ENCODE assay signal across 6 cellular contexts in genomic region chr16:30533748-30534367, GRCh38. TPM values are rescaled to one million over a fixed set of nuclear protein-coding genes. Genes with fewer than 3 reads are reported as not detected.
DNase-seq lines count a peak whose midpoint lies in the region; ATAC-seq and TF ChIP-seq lines count a peak whose summit lies in the region.

No MANE protein-coding gene starts in this region.

- H3K23ac ChIP-seq in trophoblast cell (ENCODE audit: low read length): no peak overlapping the region

- peak overlapping the region; percentile 96 for H3K14ac ChIP-seq in trophoblast cell (ENCODE audit: low read length)

- ATAC-seq in GM18505 (IDR thresholded peaks at IDR 0.05; ENCODE audit: unreplicated experiment) (peak; percentile 7), HG03442 (IDR thresholded peaks at IDR 0.05; ENCODE audit: unreplicated experiment) (peak; percentile 14)

- H3K9ac ChIP-seq in trophoblast cell (ENCODE audit: low read length): peak overlapping the region; percentile 87

- peak overlapping the region; percentile 70 for H3K4me2 ChIP-seq in trophoblast cell (ENCODE audit: low read length)

- H3K4me3 ChIP-seq in trophoblast cell (ENCODE audit: low read depth, low read length): peak overlapping the region; percentile 71

- DNase-seq in trophoblast cell (no peak), NCI-H2107 treated with DMSO at 0.1 percent for 48 hours (lab: John Stamatoyannopoulos, UW; ENCODE audit: unreplicated experiment) (no peak), NCI-H1048 (lab: John Stamatoyannopoulos, UW) (no peak)

- H3K4me1 ChIP-seq in trophoblast cell (ENCODE audit: control insufficient read depth in 1 of 2, insufficient read depth in 2 of 2, low read length in 2 of 2): peaks cover 6 to 19% of the 10 kb centered on the region in 2 experiments

- peaks cover 18% of the 10 kb centered on the region for H3K79me1 ChIP-seq in trophoblast cell (ENCODE audit: low read length)

- peak overlapping the region; percentile 88 for H3K18ac ChIP-seq in trophoblast cell (ENCODE audit: low read length)

- TF ChIP-seq POLR2A in GM18505 (IDR thresholded peaks at IDR 0.05; ENCODE audit: borderline replicate concordance, extremely low read depth, insufficient read depth, insufficient read length): no peak

- peak overlapping the region; percentile 85 for H3K4ac ChIP-seq in trophoblast cell (ENCODE audit: low read depth, low read length)

- H2BK120ac ChIP-seq in trophoblast cell (ENCODE audit: insufficient read depth, low read length, poor library complexity): peak overlapping the region; percentile 67

- no peak overlapping the region for H2AK5ac ChIP-seq in trophoblast cell (ENCODE audit: low read length)

- peaks cover 9% of the 10 kb centered on the region for H3K79me2 ChIP-seq in trophoblast cell (ENCODE audit: control insufficient read depth, insufficient read depth, low read length, poor library complexity)

- peak overlapping the region; percentile 97 for H4K12ac ChIP-seq in trophoblast cell (ENCODE audit: low read depth, low read length)

- no peaks in the 10 kb centered on the region for H3K27me3 ChIP-seq in trophoblast cell (ENCODE audit: insufficient read depth, low read length)

- peak overlapping the region; percentile 91 for H3K27ac ChIP-seq in cingulate gyrus (ENCODE audit: low read depth, low read length)
- H3K27ac ChIP-seq in trophoblast cell (ENCODE audit: low read depth, low read length): no peak overlapping the region

- peak overlapping the region; percentile 51 for H2AFZ ChIP-seq in trophoblast cell (ENCODE audit: insufficient read depth, low read length, poor library complexity)

- no CpG with 5 or more reads among the region's 29 CpGs for WGBS in trophoblast cell (ENCODE audit: extremely low coverage, insufficient coverage, insufficient read length)

- peak overlapping the region; percentile 97 for H4K8ac ChIP-seq in trophoblast cell (ENCODE audit: low read depth, low read length)

- H3K36me3 ChIP-seq in trophoblast cell (ENCODE audit: control insufficient read depth in 1 of 2, insufficient read depth in 2 of 2, low read length in 2 of 2): peaks cover 11 to 13% of the 10 kb centered on the region in 2 experiments

- H2BK12ac ChIP-seq in trophoblast cell (ENCODE audit: low read length): peak overlapping the region; percentile 42

- peak overlapping the region; percentile 94 for H4K91ac ChIP-seq in trophoblast cell (ENCODE audit: low read depth, low read length)

- H3K9me3 ChIP-seq in trophoblast cell (ENCODE audit: insufficient read depth, low read depth, low read length): no peaks in the 10 kb centered on the region

- H2BK5ac ChIP-seq in trophoblast cell (ENCODE audit: low read depth, low read length, poor library complexity): peak overlapping the region; percentile 81

RNA-seq across cellular contexts. Expression of gene ZNF747, which starts 0.8 kb away (rescaled TPM):
- 3.6 and 3.8 TPM in 2 replicates for polyA plus RNA-seq in trophoblast cell (2013)

RNA-seq across cellular contexts. Expression of gene ZNF768, which starts 7.5 kb away (rescaled TPM):
- polyA plus RNA-seq in trophoblast cell (2013): 21.5 and 22.4 TPM in 2 replicates

RNA-seq across cellular contexts. Expression of gene ZNF764, which starts 24.3 kb away (rescaled TPM):
- polyA plus RNA-seq in trophoblast cell (2013): 4.2 and 4.4 TPM in 2 replicates

RNA-seq across cellular contexts. Expression of gene ZNF688, which starts 37.7 kb away (rescaled TPM):
- polyA plus RNA-seq in trophoblast cell (2013): 3.5 and 4.1 TPM in 2 replicates

RNA-seq across cellular contexts. Expression of gene ZNF785, which starts 51.6 kb away (rescaled TPM):
- 5.0 and 5.2 TPM in 2 replicates for polyA plus RNA-seq in trophoblast cell (2013)
